Comparison of ENCODE assay signal across 9 cellular contexts in the genomic region with DNA sequence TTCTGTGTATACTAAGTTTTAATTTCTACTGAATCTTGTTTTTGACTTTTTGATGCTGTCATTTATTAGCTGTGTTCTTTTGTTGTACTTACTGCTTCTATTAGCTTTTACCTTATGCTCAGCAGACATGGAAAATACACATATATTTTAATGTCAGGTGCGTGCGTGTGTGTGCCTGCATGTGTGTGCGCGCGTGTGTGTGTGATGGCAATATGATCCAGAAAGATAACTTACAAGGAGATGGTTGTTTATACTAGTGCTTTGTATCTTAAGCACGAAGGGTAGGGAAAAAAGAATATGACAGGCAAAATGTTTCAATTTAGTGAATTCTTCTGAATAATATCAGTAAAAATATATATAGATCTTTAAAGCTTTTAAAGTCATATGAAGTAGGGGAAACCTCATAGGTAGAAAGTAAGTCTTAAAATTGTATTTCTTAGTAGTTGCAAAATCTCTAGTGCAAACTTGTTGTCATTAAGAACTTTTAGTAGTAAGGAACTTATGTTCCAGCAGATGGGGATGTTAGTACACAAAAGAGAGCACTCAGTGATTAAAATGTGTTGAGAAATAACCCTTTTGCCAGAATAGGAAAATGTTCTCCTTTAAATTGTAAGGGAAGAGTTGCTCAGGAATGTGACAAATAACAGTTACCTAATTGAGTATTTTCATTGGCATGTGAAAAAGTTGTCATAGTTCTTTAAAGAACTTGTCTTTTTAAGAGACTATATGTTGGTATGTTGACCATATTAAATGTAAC. TPM values are rescaled to one million over a fixed set of nuclear protein-coding genes. Genes with fewer than 3 reads are reported as not detected.
A peak's percentile ranks its signal among the peaks of the same experiment; 100 is the strongest.
DNase-seq lines count a peak whose midpoint lies in the region; ATAC-seq and TF ChIP-seq lines count a peak whose summit lies in the region.
"Had no signal": no experiment of that assay in that cellular context is flagged by ENCODE, and none has a peak within 500 bp of the region (broad histone marks: within the 10 kb centered on the region; RNA-seq: fewer than 3 reads in every experiment).

No MANE protein-coding gene starts in this region.

- no peaks in the 10 kb centered on the region for H3K4me1 ChIP-seq in Karpas-422 (ENCODE audit: low read length)

- DNase-seq in CD1c-positive myeloid dendritic cell (ENCODE audit: extremely low spot score) (peak; percentile 62), Karpas-422 (peak; percentile 60), left kidney (ENCODE audit: low read depth, low spot score) (peak; percentile 77), amygdala (lab: John Stamatoyannopoulos, UW) (no peak), retina (no peak), NCI-H1930 (lab: John Stamatoyannopoulos, UW) (no peak)

- no peaks in the 10 kb centered on the region for H4K20me1 ChIP-seq in Karpas-422 (ENCODE audit: insufficient read depth, low read depth, low read length)

- no peak overlapping the region for H3K27ac ChIP-seq in Karpas-422 (ENCODE audit: low read length)

- H3K27me3 ChIP-seq in Karpas-422 (ENCODE audit: low read length) = no peaks in the 10 kb centered on the region

- H3K9me3 Mint-ChIP-seq in brain = no peaks in the 10 kb centered on the region
- H3K9me3 Mint-ChIP-seq: dendritic cell treated with granulocyte-macrophage colony-stimulating factor and Interleukin-4, amounts not matched to agents 40 ng/mL and 50 ng/mL, for 4 days had no signal

- no peaks in the 10 kb centered on the region for H3K27me3 Mint-ChIP-seq in brain
- H3K27me3 Mint-ChIP-seq: dendritic cell treated with granulocyte-macrophage colony-stimulating factor and Interleukin-4, amounts not matched to agents 40 ng/mL and 50 ng/mL, for 4 days had no signal

- no peaks in the 10 kb centered on the region for H3K79me2 ChIP-seq in Karpas-422 (ENCODE audit: low read length)

- H3K4me3 Mint-ChIP-seq in brain = peak overlapping the region; percentile 17 to 86 (median 78)
- H3K4me3 Mint-ChIP-seq: dendritic cell treated with granulocyte-macrophage colony-stimulating factor and Interleukin-4, amounts not matched to agents 40 ng/mL and 50 ng/mL, for 4 days had no signal

- H3K27ac Mint-ChIP-seq in brain = peak overlapping the region in 4 of 5 experiments; percentile 26 to 99 (median 91)
- H3K27ac Mint-ChIP-seq: dendritic cell treated with granulocyte-macrophage colony-stimulating factor and Interleukin-4, amounts not matched to agents 40 ng/mL and 50 ng/mL, for 4 days had no signal

- H3K9me2 ChIP-seq in Karpas-422 (replicated peaks; ENCODE audit: insufficient read depth, low read length) = no peaks in the 10 kb centered on the region

- H3K9me3 ChIP-seq in Karpas-422 (ENCODE audit: low read length) = peaks cover 3% of the 10 kb centered on the region

- no peaks in the 10 kb centered on the region for H3K36me3 ChIP-seq in Karpas-422 (ENCODE audit: insufficient read depth, low read length)

- no peak for ATAC-seq in GM19351 (IDR thresholded peaks at IDR 0.05; ENCODE audit: unreplicated experiment)

- H3K36me3 Mint-ChIP-seq in brain = peaks cover 40% of the 10 kb centered on the region

- H2AFZ ChIP-seq in Karpas-422 (ENCODE audit: low read length) = no peak overlapping the region

- no peak overlapping the region for H3K9ac ChIP-seq in Karpas-422 (ENCODE audit: low read length)

- peaks cover 100% of the 10 kb centered on the region for H3K4me1 Mint-ChIP-seq in brain

- H3K4me3 ChIP-seq in Karpas-422 (ENCODE audit: low read length) = no peak overlapping the region

- H3K4me2 ChIP-seq in Karpas-422 (ENCODE audit: low read depth, low read length, poor library complexity, severe bottlenecking) = no peak overlapping the region

- peak; percentile 66 to 69 for TF ChIP-seq CTCF in brain (conservative IDR thresholded peaks at IDR 0.05)

RNA-seq across cellular contexts. Expression of a gene that starts 13.2 kb away (rescaled TPM):
- total RNA-seq in Karpas-422 (2014; rRNA removed; shearing (Covaris generic); ENCODE audit: low replicate concordance) = 0.04 TPM in 1 of 2 replicates, not detected in the other
- 70.0 TPM for polyA plus RNA-seq in brain (ENCODE audit: insufficient read depth, low read depth, low replicate concordance)

Comparison
In these comparisons a context has a peak if more than half of its experiments do, and no peak if none do; other contexts are left out.
1. DNase-seq: peak in CD1c-positive myeloid dendritic cell (single experiment), Karpas-422 (single experiment) and left kidney (single experiment); none in amygdala (0 of 56), retina (single experiment) and NCI-H1930 (0 of 2).